ENCODE assay signal across 9 cellular contexts in the genomic region with DNA sequence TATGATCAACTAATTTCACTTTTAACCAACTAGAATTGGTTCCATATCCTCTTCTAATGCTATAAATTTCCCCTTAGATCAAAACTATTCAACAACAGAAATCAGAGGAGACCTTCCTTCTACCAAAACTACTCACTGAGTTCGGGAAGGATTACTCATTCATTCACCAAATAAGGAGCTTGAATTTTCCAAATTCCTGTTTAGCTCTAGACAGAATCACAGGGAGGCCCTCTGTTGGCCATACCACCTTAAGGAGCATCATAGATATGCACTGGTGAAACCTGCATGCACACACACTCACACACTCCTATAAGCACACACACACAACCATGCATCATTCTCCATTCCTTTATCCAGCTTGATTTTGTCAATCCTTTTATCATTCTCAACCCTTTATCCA. TPM values are rescaled to one million over a fixed set of nuclear protein-coding genes. Genes with fewer than 3 reads are reported as not detected.
DNase-seq lines count a peak whose midpoint lies in the region; ATAC-seq and TF ChIP-seq lines count a peak whose summit lies in the region.
"Had no signal": no experiment of that assay in that cellular context is flagged by ENCODE, and none has a peak within 500 bp of the region (broad histone marks: within the 10 kb centered on the region; RNA-seq: fewer than 3 reads in every experiment).

No MANE protein-coding gene starts in this region.

- no peak overlapping the region for H3K4me3 ChIP-seq in effector memory CD4-positive, alpha-beta T cell (ENCODE audit: insufficient read depth, low read depth, low read length, poor library complexity, severe bottlenecking)
- H3K4me3 ChIP-seq in gastrocnemius medialis, result no peak overlapping the region

- intact Hi-C loops in gastrocnemius medialis (cut with DNase I; ENCODE audit: low total_unique reads) (no loop called here), posterior vena cava (cut with DNase I) (no loop called here)

- in situ Hi-C loops in gastrocnemius medialis (cut with MboI; ENCODE audit: low sequenced_read_pairs in 4 of 4), result no loop called here

- H3K27ac ChIP-seq in effector memory CD4-positive, alpha-beta T cell (ENCODE audit: insufficient read depth, low read length, poor library complexity, severe bottlenecking), result peak overlapping the region; percentile 8
- H3K27ac ChIP-seq in gastrocnemius medialis, result no peak overlapping the region

- no peaks in the 10 kb centered on the region for H3K27me3 ChIP-seq in effector memory CD4-positive, alpha-beta T cell (replicated peaks; ENCODE audit: control insufficient read depth, insufficient read depth, low read length, poor library complexity, severe bottlenecking)
- H3K27me3 ChIP-seq in gastrocnemius medialis, result no peaks in the 10 kb centered on the region

- DNase-seq in EH (ENCODE audit: low read depth), result peak; percentile 85
- DNase-seq in NCI-H226, result peak; percentile 40
- DNase-seq in effector memory CD4-positive, alpha-beta T cell, result no peak
- no peak for DNase-seq in omental fat pad (ENCODE audit: low spot score)
- DNase-seq in activated gamma-delta T cell (lab: John Stamatoyannopoulos, UW), result no peak
- DNase-seq in gastrocnemius medialis, result no peak
- no peak for DNase-seq in posterior vena cava (ENCODE audit: low spot score)
- DNase-seq: effector memory CD8-positive, alpha-beta T cell had no signal

- peaks cover 33% of the 10 kb centered on the region for H3K4me1 ChIP-seq in effector memory CD4-positive, alpha-beta T cell (ENCODE audit: control insufficient read depth, insufficient read depth, low read length, poor library complexity, severe bottlenecking)
- peaks cover 0 to 9% of the 10 kb centered on the region in 2 donors for H3K4me1 ChIP-seq in gastrocnemius medialis

- peak; percentile 70 for ATAC-seq in omental fat pad (ENCODE audit: low FRiP score)
- ATAC-seq in gastrocnemius medialis, result no peak
- no peak for ATAC-seq in HG02610 (IDR thresholded peaks at IDR 0.05; ENCODE audit: unreplicated experiment)
- ATAC-seq: effector memory CD8-positive, alpha-beta T cell had no signal

- no peaks in the 10 kb centered on the region for H3K9me3 ChIP-seq in effector memory CD4-positive, alpha-beta T cell (ENCODE audit: control insufficient read depth, low read length)
- H3K9me3 ChIP-seq in gastrocnemius medialis, result no peaks in the 10 kb centered on the region

- TF ChIP-seq CTCF in omental fat pad (IDR thresholded peaks at IDR 0.05), result no peak
- no peak for TF ChIP-seq CTCF in gastrocnemius medialis (IDR thresholded peaks at IDR 0.05 in 4 of 5, conservative IDR thresholded peaks at IDR 0.05 in 1 of 5)

- no peak for TF ChIP-seq POLR2A in gastrocnemius medialis (IDR thresholded peaks at IDR 0.05)

- peaks cover 22% of the 10 kb centered on the region for H3K36me3 ChIP-seq in effector memory CD4-positive, alpha-beta T cell (ENCODE audit: control insufficient read depth, insufficient read depth, low read length)
- H3K36me3 ChIP-seq in gastrocnemius medialis, result peaks cover 4 to 47% of the 10 kb centered on the region in 2 donors

RNA-seq across cellular contexts. Expression of a gene that starts 49.0 kb away (rescaled TPM):
- total RNA-seq in omental fat pad (10 to 100 TPM; 37.5 to 52.2 (median 42.1) TPM), gastrocnemius medialis (100 to 1,000 TPM in 1 of 4 donors, 10 to 100 TPM in 3; 64.3 to 106 (median 73.2) TPM), posterior vena cava (10 to 100 TPM; 51.5 to 51.9 TPM)

Comparison
In these comparisons a context has a peak if more than half of its experiments do, and no peak if none do; other contexts are left out.
1. DNase-seq: peak in EH (single experiment) and NCI-H226 (single experiment); none in effector memory CD4-positive, alpha-beta T cell (0 of 3), omental fat pad (single experiment), activated gamma-delta T cell (single experiment), gastrocnemius medialis (0 of 2) and posterior vena cava (single experiment).